In genomic region chr1:202343652-202344349, GRCh38 we compare ENCODE assay signal across 8 cellular contexts. TPM values are rescaled to one million over a fixed set of nuclear protein-coding genes. Genes with fewer than 3 reads are reported as not detected.
DNase-seq lines count a peak whose midpoint lies in the region; ATAC-seq, FAIRE-seq and TF ChIP-seq lines count a peak whose summit lies in the region.

No MANE protein-coding gene starts in this region.

- H3K27me3 ChIP-seq in upper lobe of right lung = no peaks in the 10 kb centered on the region

- H3K4me1 ChIP-seq in kidney (ENCODE audit: control insufficient read depth in 1 of 2, insufficient read depth in 1 of 2, low read depth in 1 of 2, low read length in 2 of 2) = no peaks in the 10 kb centered on the region
- H3K4me1 ChIP-seq in upper lobe of right lung = peaks cover 8% of the 10 kb centered on the region

- DNase-seq in AG09319 (ENCODE audit: extremely low read depth, low read depth) (no peak), GM13976 (ENCODE audit: low spot score) (peak; percentile 45), NCI-H2227 treated with DMSO at 0.1 percent for 48 hours (lab: John Stamatoyannopoulos, UW) (peak; percentile 64), kidney (no peak), upper lobe of right lung (no peak)

- ATAC-seq in upper lobe of right lung (no peak), HG03135 (IDR thresholded peaks at IDR 0.05; ENCODE audit: unreplicated experiment) (no peak), HG03457 (IDR thresholded peaks at IDR 0.05; ENCODE audit: unreplicated experiment) (no peak)

- H3K9me3 ChIP-seq in kidney (ENCODE audit: control insufficient read depth in 1 of 2, low read length in 2 of 2) = no peaks in the 10 kb centered on the region
- no peaks in the 10 kb centered on the region for H3K9me3 ChIP-seq in upper lobe of right lung

- no peak overlapping the region for H3K4me3 ChIP-seq in kidney (ENCODE audit: low read length in 2 of 2)
- no peak overlapping the region for H3K4me3 ChIP-seq in upper lobe of right lung

- H3K27ac ChIP-seq in kidney (ENCODE audit: low read depth in 2 of 2, low read length in 2 of 2) (no peak overlapping the region), upper lobe of right lung (no peak overlapping the region)

- H3K9me3 Mint-ChIP-seq in activated naive CD8-positive, alpha-beta T cell (ENCODE audit: low read depth) = no peaks in the 10 kb centered on the region

- peak; percentile 51 for FAIRE-seq in kidney (lab: Jason Lieb, UNC)

- no peaks in the 10 kb centered on the region for H3K36me3 Mint-ChIP-seq in activated naive CD8-positive, alpha-beta T cell

- H3K27ac Mint-ChIP-seq in activated naive CD8-positive, alpha-beta T cell = no peak overlapping the region

- TF ChIP-seq CTCF in AG09319 (IDR thresholded peaks at IDR 0.05; ENCODE audit: low read depth, low read length) (peak; percentile 69), GM13976 (IDR thresholded peaks at IDR 0.05; ENCODE audit: borderline replicate concordance, control extremely low read depth, extremely low read depth, insufficient read depth, missing control alignments) (peak; percentile 57), kidney (IDR thresholded peaks at IDR 0.05; ENCODE audit: borderline replicate concordance, extremely low read depth, insufficient read depth) (peak; percentile 64), upper lobe of right lung (IDR thresholded peaks at IDR 0.05) (peak; percentile 87)

- H3K9ac ChIP-seq in kidney (ENCODE audit: low read length in 2 of 2) = no peak overlapping the region

- no peaks in the 10 kb centered on the region for H3K36me3 ChIP-seq in kidney (ENCODE audit: control insufficient read depth in 1 of 2, insufficient read depth in 2 of 2, low read length in 2 of 2)
- H3K36me3 ChIP-seq in upper lobe of right lung = no peaks in the 10 kb centered on the region

- no peaks in the 10 kb centered on the region for H3K27me3 Mint-ChIP-seq in activated naive CD8-positive, alpha-beta T cell

- H3K4me1 Mint-ChIP-seq in activated naive CD8-positive, alpha-beta T cell (ENCODE audit: low read depth) = peaks cover 33% of the 10 kb centered on the region

- H3K4me3 Mint-ChIP-seq in activated naive CD8-positive, alpha-beta T cell = peak overlapping the region; percentile 73

- intact Hi-C loops in kidney (cut with DNase I) (no loop called here), upper lobe of right lung (cut with DNase I) (no loop called here)

- in situ Hi-C loops in GM13976 (cut with MboI; ENCODE audit: low sequenced_read_pairs, unreplicated experiment) = no loop called here

RNA-seq across cellular contexts. Expression of gene UBE2T, which starts 2.1 kb away (rescaled TPM):
- total RNA-seq in kidney (1.6 TPM), upper lobe of right lung (2.5 TPM)
- 6.6 TPM for polyA plus RNA-seq in kidney (ENCODE audit: insufficient read depth, low read depth, low replicate concordance)

RNA-seq across cellular contexts. Expression of gene PPP1R12B, which starts 4.7 kb away (rescaled TPM):
- total RNA-seq in kidney (40.0 TPM), upper lobe of right lung (49.1 TPM)
- 5.7 TPM for polyA plus RNA-seq in kidney (ENCODE audit: insufficient read depth, low read depth, low replicate concordance)

Comparison
In these comparisons a context has a peak if more than half of its experiments do, and no peak if none do; other contexts are left out.
1. DNase-seq: peak in GM13976 (single experiment) and NCI-H2227 treated with DMSO at 0.1 percent for 48 hours (single experiment); none in AG09319 (single experiment), kidney (single experiment) and upper lobe of right lung (single experiment).
2. Peak in every context shown above with its lines, with median percentiles within 50 percentile points of each other: CTCF ChIP-seq.